ENCODE assay signal across 13 cellular contexts in genomic region chr1:214451591-214451990, GRCh38.
A peak's percentile ranks its signal among the peaks of the same experiment; 100 is the strongest.
DNase-seq lines count a peak whose midpoint lies in the region; ATAC-seq and TF ChIP-seq lines count a peak whose summit lies in the region.
"Had no signal": no experiment of that assay in that cellular context is flagged by ENCODE, and none has a peak within 500 bp of the region (broad histone marks: within the 10 kb centered on the region; RNA-seq: fewer than 3 reads in every experiment).

No MANE protein-coding gene starts in this region.

- no peaks in the 10 kb centered on the region for H3K9me3 Mint-ChIP-seq in natural killer cell treated with Interleukin-12 subunit alpha and Interleukin-12 subunit beta and Interleukin-15 and Interleukin-18, amount 100 ng/mL, for 72 hours
- no peaks in the 10 kb centered on the region for H3K9me3 Mint-ChIP-seq in natural killer cell
- H3K9me3 Mint-ChIP-seq in T-helper 2 cell treated with Interferon-gamma antibody and Interleukin-4, amounts not matched to agents 5 μg/mL and 100 μg/mL, for 36 hours: peaks cover 4% of the 10 kb centered on the region
- no peaks in the 10 kb centered on the region for H3K9me3 Mint-ChIP-seq in stimulated activated naive CD8-positive, alpha-beta T cell treated with anti-CD3 and anti-CD28 coated beads, Interleukin-15, amount 100 ng/mL, for 72 hours

- H3K9me3 ChIP-seq in ascending aorta: no peaks in the 10 kb centered on the region
- H3K9me3 ChIP-seq: prostate gland, uterus had no signal

- H3K4me3 ChIP-seq in fibroblast of mammary gland (ENCODE audit: control insufficient read depth, low read depth, low read length) (no peak overlapping the region), ascending aorta (no peak overlapping the region)
- H3K4me3 ChIP-seq: prostate gland, uterus had no signal

- no peak overlapping the region for H3K27ac ChIP-seq in ascending aorta
- H3K27ac ChIP-seq: prostate gland, uterus had no signal

- H3K4me1 ChIP-seq in ascending aorta: peaks cover 0 to 8% of the 10 kb centered on the region in 2 donors
- H3K4me1 ChIP-seq: prostate gland had no signal

- H3K27me3 ChIP-seq in ascending aorta: no peaks in the 10 kb centered on the region
- H3K27me3 ChIP-seq: uterus had no signal

- no peak overlapping the region for H3K27ac Mint-ChIP-seq in natural killer cell treated with Interleukin-12 subunit alpha and Interleukin-12 subunit beta and Interleukin-15 and Interleukin-18, amount 100 ng/mL, for 72 hours
- no peak overlapping the region for H3K27ac Mint-ChIP-seq in natural killer cell
- peak overlapping the region; percentile 64 for H3K27ac Mint-ChIP-seq in T-helper 2 cell treated with Interferon-gamma antibody and Interleukin-4, amounts not matched to agents 5 μg/mL and 100 μg/mL, for 36 hours
- no peak overlapping the region for H3K27ac Mint-ChIP-seq in stimulated activated naive CD8-positive, alpha-beta T cell treated with anti-CD3 and anti-CD28 coated beads, Interleukin-15, amount 100 ng/mL, for 72 hours
- H3K27ac Mint-ChIP-seq: naive thymus-derived CD8-positive, alpha-beta T cell had no signal

- no peaks in the 10 kb centered on the region for H3K36me3 Mint-ChIP-seq in natural killer cell treated with Interleukin-12 subunit alpha and Interleukin-12 subunit beta and Interleukin-15 and Interleukin-18, amount 100 ng/mL, for 72 hours
- H3K36me3 Mint-ChIP-seq in natural killer cell: no peaks in the 10 kb centered on the region
- H3K36me3 Mint-ChIP-seq in T-helper 2 cell treated with Interferon-gamma antibody and Interleukin-4, amounts not matched to agents 5 μg/mL and 100 μg/mL, for 36 hours (ENCODE audit: low read depth): peaks cover 18% of the 10 kb centered on the region
- H3K36me3 Mint-ChIP-seq: naive thymus-derived CD8-positive, alpha-beta T cell had no signal

- peaks cover 8 to 18% of the 10 kb centered on the region in 2 donors for H3K27me3 Mint-ChIP-seq in natural killer cell treated with Interleukin-12 subunit alpha and Interleukin-12 subunit beta and Interleukin-15 and Interleukin-18, amount 100 ng/mL, for 72 hours
- H3K27me3 Mint-ChIP-seq in natural killer cell (ENCODE audit: low read depth in 2 of 2): peaks cover 0 to 5% of the 10 kb centered on the region in 2 donors
- H3K27me3 Mint-ChIP-seq in T-helper 2 cell treated with Interferon-gamma antibody and Interleukin-4, amounts not matched to agents 5 μg/mL and 100 μg/mL, for 36 hours (ENCODE audit: low read depth): no peaks in the 10 kb centered on the region
- peaks cover 37% of the 10 kb centered on the region for H3K27me3 Mint-ChIP-seq in stimulated activated naive CD8-positive, alpha-beta T cell treated with anti-CD3 and anti-CD28 coated beads, Interleukin-15, amount 100 ng/mL, for 72 hours

- peak; percentile 33 to 53 for ATAC-seq in natural killer cell treated with Interleukin-12 subunit alpha and Interleukin-12 subunit beta and Interleukin-15 and Interleukin-18, amount 100 ng/mL, for 72 hours
- no peak for ATAC-seq in natural killer cell
- peak; percentile 42 for ATAC-seq in stimulated activated naive CD8-positive, alpha-beta T cell treated with anti-CD3 and anti-CD28 coated beads, Interleukin-15, amount 100 ng/mL, for 72 hours
- ATAC-seq: naive thymus-derived CD8-positive, alpha-beta T cell had no signal

- TF ChIP-seq CTCF in natural killer cell (IDR thresholded peaks at IDR 0.05): no peak
- no peak for TF ChIP-seq CTCF in fibroblast of mammary gland (conservative IDR thresholded peaks at IDR 0.05; ENCODE audit: control insufficient read depth, insufficient read depth, low read depth, low read length)
- TF ChIP-seq CTCF in ascending aorta (IDR thresholded peaks at IDR 0.05): no peak

- H3K4me1 Mint-ChIP-seq in natural killer cell treated with Interleukin-12 subunit alpha and Interleukin-12 subunit beta and Interleukin-15 and Interleukin-18, amount 100 ng/mL, for 72 hours (ENCODE audit: low read depth in 2 of 2): peaks cover 0 to 7% of the 10 kb centered on the region in 2 donors
- peaks cover 7% of the 10 kb centered on the region in 2 donors for H3K4me1 Mint-ChIP-seq in natural killer cell
- peaks cover 71% of the 10 kb centered on the region for H3K4me1 Mint-ChIP-seq in T-helper 2 cell treated with Interferon-gamma antibody and Interleukin-4, amounts not matched to agents 5 μg/mL and 100 μg/mL, for 36 hours (ENCODE audit: low read depth)
- peaks cover 14% of the 10 kb centered on the region for H3K4me1 Mint-ChIP-seq in stimulated activated naive CD8-positive, alpha-beta T cell treated with anti-CD3 and anti-CD28 coated beads, Interleukin-15, amount 100 ng/mL, for 72 hours

- no peak overlapping the region for H3K4me3 Mint-ChIP-seq in natural killer cell treated with Interleukin-12 subunit alpha and Interleukin-12 subunit beta and Interleukin-15 and Interleukin-18, amount 100 ng/mL, for 72 hours
- H3K4me3 Mint-ChIP-seq in natural killer cell: no peak overlapping the region
- peak overlapping the region; percentile 42 for H3K4me3 Mint-ChIP-seq in T-helper 2 cell treated with Interferon-gamma antibody and Interleukin-4, amounts not matched to agents 5 μg/mL and 100 μg/mL, for 36 hours
- H3K4me3 Mint-ChIP-seq in stimulated activated naive CD8-positive, alpha-beta T cell treated with anti-CD3 and anti-CD28 coated beads, Interleukin-15, amount 100 ng/mL, for 72 hours: no peak overlapping the region
- H3K4me3 Mint-ChIP-seq: naive thymus-derived CD8-positive, alpha-beta T cell had no signal

- H3K36me3 ChIP-seq in ascending aorta: no peaks in the 10 kb centered on the region
- H3K36me3 ChIP-seq: prostate gland, uterus had no signal

- DNase-seq in natural killer cell treated with Interleukin-12 subunit alpha and Interleukin-12 subunit beta and Interleukin-15 and Interleukin-18, amount 100 ng/mL, for 72 hours (ENCODE audit: low spot score): no peak
- DNase-seq in natural killer cell (no peak), fibroblast of mammary gland (ENCODE audit: low read depth) (peak; percentile 92), NCI-H1694 (lab: John Stamatoyannopoulos, UW) (no peak), medulla oblongata (ENCODE audit: extremely low spot score) (no peak), ascending aorta (ENCODE audit: low spot score in 2 of 2) (no peak)
- peak; percentile 86 for DNase-seq in T-helper 2 cell treated with Interferon-gamma antibody and Interleukin-4, amounts not matched to agents 5 μg/mL and 100 μg/mL, for 36 hours (ENCODE audit: low spot score)
- no peak for DNase-seq in stimulated activated naive CD8-positive, alpha-beta T cell treated with anti-CD3 and anti-CD28 coated beads, Interleukin-15, amount 100 ng/mL, for 72 hours
- DNase-seq: naive thymus-derived CD8-positive, alpha-beta T cell; NCI-H1930; NCI-H510A treated with DMSO at 0.1 percent for 48 hours; uterus had no signal

- intact Hi-C loops in natural killer cell (cut with micrococcal nuclease): no loop called here
- intact Hi-C loops in ascending aorta (cut with DNase I): loop anchor here (5.0 kb wide), 1 partner anchor 36 kb away; no protein-coding TSS in a partner anchor

Comparison
In these comparisons a context has a peak if more than half of its experiments do, and no peak if none do; other contexts are left out.
1. ATAC-seq: peak in natural killer cell treated with Interleukin-12 subunit alpha and Interleukin-12 subunit beta and Interleukin-15 and Interleukin-18, amount 100 ng/mL, for 72 hours (2 of 2) and stimulated activated naive CD8-positive, alpha-beta T cell treated with anti-CD3 and anti-CD28 coated beads, Interleukin-15, amount 100 ng/mL, for 72 hours (single experiment); none in natural killer cell (0 of 3).
2. DNase-seq: peak in T-helper 2 cell treated with Interferon-gamma antibody and Interleukin-4, amounts not matched to agents 5 μg/mL and 100 μg/mL, for 36 hours (single experiment) and fibroblast of mammary gland (single experiment); none in natural killer cell treated with Interleukin-12 subunit alpha and Interleukin-12 subunit beta and Interleukin-15 and Interleukin-18, amount 100 ng/mL, for 72 hours (single experiment), natural killer cell (single experiment), stimulated activated naive CD8-positive, alpha-beta T cell treated with anti-CD3 and anti-CD28 coated beads, Interleukin-15, amount 100 ng/mL, for 72 hours (0 of 2), NCI-H1694 (single experiment), medulla oblongata (single experiment) and ascending aorta (0 of 2).